In genomic region chr3:195260286-195260905, GRCh38 we compare ENCODE assay signal across 8 cellular contexts. TPM values are rescaled to one million over a fixed set of nuclear protein-coding genes. Genes with fewer than 3 reads are reported as not detected.
DNase-seq lines count a peak whose midpoint lies in the region; ATAC-seq and TF ChIP-seq lines count a peak whose summit lies in the region.

No MANE protein-coding gene starts in this region.

- H3K4me3 ChIP-seq in GM12875 (ENCODE audit: low read depth, low read length), result peak overlapping the region; percentile 71
- H3K4me3 ChIP-seq in Peyer's patch, result peak overlapping the region; percentile 60 to 74 (median 64)
- peak overlapping the region; percentile 72 for H3K4me3 ChIP-seq in lower lobe of right lung
- peak overlapping the region; percentile 79 for H3K4me3 ChIP-seq in thoracic aorta

- no peak for TF ChIP-seq POLR2A in Peyer's patch (IDR thresholded peaks at IDR 0.05)

- no peaks in the 10 kb centered on the region for H3K27me3 ChIP-seq in Peyer's patch
- no peaks in the 10 kb centered on the region for H3K27me3 ChIP-seq in lower lobe of right lung (ENCODE audit: low read depth)
- H3K27me3 ChIP-seq in thoracic aorta (replicated peaks; ENCODE audit: insufficient read depth), result no peaks in the 10 kb centered on the region

- H3K27ac ChIP-seq in 22Rv1 (no peak overlapping the region), Peyer's patch (peak overlapping the region; percentile 84 to 96 (median 87)), lower lobe of right lung (peak overlapping the region; percentile 95), thoracic aorta (peak overlapping the region in 1 of 2 donors; percentile 20)

- H3K9me3 ChIP-seq in Peyer's patch (no peaks in the 10 kb centered on the region), lower lobe of right lung (no peaks in the 10 kb centered on the region), thoracic aorta (no peaks in the 10 kb centered on the region)

- ATAC-seq in HG03175 (IDR thresholded peaks at IDR 0.05; ENCODE audit: unreplicated experiment), result peak; percentile 25
- ATAC-seq in lower lobe of right lung, result peak; percentile 32 to 42
- peak; percentile 5 for ATAC-seq in thoracic aorta (ENCODE audit: insufficient number of reproducible peaks, low FRiP score, low read depth)
- ATAC-seq in GM18868 (IDR thresholded peaks at IDR 0.05; ENCODE audit: unreplicated experiment), result no peak

- DNase-seq in Peyer's patch (peak in 1 of 3 donors; percentile 64), cerebellar cortex (ENCODE audit: low spot score) (peak; percentile 37), lower lobe of right lung (no peak), thoracic aorta (ENCODE audit: low spot score) (no peak)

- TF ChIP-seq CTCF in 22Rv1 (IDR thresholded peaks at IDR 0.05) (peak; percentile 67), GM12875 (IDR thresholded peaks at IDR 0.05; ENCODE audit: borderline replicate concordance, insufficient read depth, low read depth, low read length) (no peak), Peyer's patch (IDR thresholded peaks at IDR 0.05) (no peak), lower lobe of right lung (IDR thresholded peaks at IDR 0.05) (peak; percentile 31), thoracic aorta (IDR thresholded peaks at IDR 0.05) (peak; percentile 42)

- H3K4me1 ChIP-seq in Peyer's patch (peaks cover 0 to 23% (median 11%) of the 10 kb centered on the region in 4 donors), lower lobe of right lung (peaks cover 38% of the 10 kb centered on the region), thoracic aorta (ENCODE audit: control insufficient read depth in 1 of 2, low read depth in 2 of 2) (peaks cover 7 to 32% of the 10 kb centered on the region in 2 donors)

- intact Hi-C loops in lower lobe of right lung (cut with DNase I), result loop anchor here (10.0 kb wide), 1 partner anchor 576 kb away; the partner anchor contains the start of gene FAM43A

- H3K36me3 ChIP-seq in Peyer's patch (no peaks in the 10 kb centered on the region), lower lobe of right lung (no peaks in the 10 kb centered on the region), thoracic aorta (no peaks in the 10 kb centered on the region)

RNA-seq across cellular contexts. Expression of gene XXYLT1, which starts 10.6 kb away (rescaled TPM):
- total RNA-seq in Peyer's patch (10 to 100 TPM in 1 of 4 donors, 1 to 10 TPM in 3; 5.4 to 18.2 (median 6.9) TPM), lower lobe of right lung (8.9 TPM), thoracic aorta (10 to 100 TPM; 17.7 to 21.2 TPM)

Comparison
In these comparisons a context has a peak if more than half of its experiments do, and no peak if none do; other contexts are left out.
1. CTCF ChIP-seq: peak in 22Rv1 (single experiment), lower lobe of right lung (single experiment) and thoracic aorta (single experiment); none in GM12875 (single experiment) and Peyer's patch (0 of 6).
2. Peak in every context shown above with its lines, with median percentiles within 50 percentile points of each other: H3K4me3 ChIP-seq.